8 cellular contexts compared by ENCODE assay signal in genomic region chr22:50271519-50271970, GRCh38. TPM values are rescaled to one million over a fixed set of nuclear protein-coding genes. Genes with fewer than 3 reads are reported as not detected.
A peak's percentile ranks its signal among the peaks of the same experiment; 100 is the strongest.
DNase-seq lines count a peak whose midpoint lies in the region; ATAC-seq and TF ChIP-seq lines count a peak whose summit lies in the region.

No MANE protein-coding gene starts in this region.

- peak overlapping the region in 1 of 5 experiments; percentile 87 for H3K27ac Mint-ChIP-seq in brain

- H3K4me3 Mint-ChIP-seq in brain, result peak overlapping the region; percentile 69 to 89 (median 81)

- H3K36me3 Mint-ChIP-seq in brain, result peaks cover 16% of the 10 kb centered on the region

- peaks cover 0 to 3% (median 0%) of the 10 kb centered on the region in 5 experiments for H3K9me3 Mint-ChIP-seq in brain

- peak in 1 of 2 experiments; percentile 24 for TF ChIP-seq CTCF in brain (conservative IDR thresholded peaks at IDR 0.05)

- peak; percentile 51 for ATAC-seq in SK-N-SH treated with all-trans-retinoic acid at 6 μM for 48 hours

- H3K27me3 Mint-ChIP-seq in brain, result no peaks in the 10 kb centered on the region

- DNase-seq in DMS153 (lab: John Stamatoyannopoulos, UW) (peak; percentile 51), HuH-7 (ENCODE audit: low spot score) (peak; percentile 85), iPS-NIHi7 (ENCODE audit: extremely low spot score) (peak; percentile 79), foreskin melanocyte (no peak), GF-D8 (lab: John Stamatoyannopoulos, UW) (no peak)
- peak; percentile 26 for DNase-seq in stimulated activated CD4-positive, alpha-beta T cell treated with anti-CD3 and anti-CD28 coated beads, Interleukin-1b, Interleukin-23, amount 100 ng/mL, for 48 hours

- H3K4me1 Mint-ChIP-seq in brain, result peaks cover 48% of the 10 kb centered on the region

TF ChIP-seq in SK-N-SH treated with all-trans-retinoic acid at 6 μM for 48 hours, 23 proteins besides CTCF, POLR2A, EP300 and RAD21:
- TF ChIP-seq ZC3H10 (CRISPR knock-in tag; IDR thresholded peaks at IDR 0.05) (no peak), SNAI2 (CRISPR knock-in tag; IDR thresholded peaks at IDR 0.05) (no peak), ZNF8 (CRISPR knock-in tag; IDR thresholded peaks at IDR 0.05) (no peak), CSDC2 (CRISPR knock-in tag; IDR thresholded peaks at IDR 0.05) (no peak), ESRRG (CRISPR knock-in tag; IDR thresholded peaks at IDR 0.05) (no peak), ZFP3 (CRISPR knock-in tag; IDR thresholded peaks at IDR 0.05) (no peak), GLIS3 (CRISPR knock-in tag; IDR thresholded peaks at IDR 0.05) (no peak), ZNF565 (CRISPR knock-in tag; conservative IDR thresholded peaks at IDR 0.05; ENCODE audit: low read depth) (no peak), ZFP30 (CRISPR knock-in tag; IDR thresholded peaks at IDR 0.05) (no peak), BACH2 (CRISPR knock-in tag; IDR thresholded peaks at IDR 0.05; ENCODE audit: borderline replicate concordance) (no peak), CSRNP3 (CRISPR knock-in tag; IDR thresholded peaks at IDR 0.05) (no peak), OSR1 (CRISPR knock-in tag; IDR thresholded peaks at IDR 0.05) (no peak), PATZ1 (CRISPR knock-in tag; IDR thresholded peaks at IDR 0.05; ENCODE audit: borderline replicate concordance) (no peak), CREB5 (CRISPR knock-in tag; IDR thresholded peaks at IDR 0.05; ENCODE audit: low read depth) (no peak), ARNTL (CRISPR knock-in tag; IDR thresholded peaks at IDR 0.05; ENCODE audit: borderline replicate concordance, low read depth) (no peak), ZNF70 (CRISPR knock-in tag; IDR thresholded peaks at IDR 0.05) (no peak), POU6F1 (CRISPR knock-in tag; IDR thresholded peaks at IDR 0.05; ENCODE audit: borderline replicate concordance, low read depth) (no peak), TSHZ2 (CRISPR knock-in tag; IDR thresholded peaks at IDR 0.05) (no peak), TOX (CRISPR knock-in tag; IDR thresholded peaks at IDR 0.05; ENCODE audit: borderline replicate concordance) (no peak)

RNA-seq across cellular contexts. Expression of gene MAPK11, which starts 1.4 kb away (rescaled TPM):
- polyA plus RNA-seq in brain (ENCODE audit: insufficient read depth, low read depth, low replicate concordance), result 19.1 TPM

RNA-seq across cellular contexts. Expression of gene MAPK12, which starts 10.1 kb away (rescaled TPM):
- 26.7 TPM for polyA plus RNA-seq in brain (ENCODE audit: insufficient read depth, low read depth, low replicate concordance)

RNA-seq across cellular contexts. Expression of gene HDAC10, which starts 20.5 kb away (rescaled TPM):
- polyA plus RNA-seq in brain (ENCODE audit: insufficient read depth, low read depth, low replicate concordance), result 14.3 TPM

RNA-seq across cellular contexts. Expression of gene TUBGCP6, which starts 26.7 kb away (rescaled TPM):
- 14.4 TPM for polyA plus RNA-seq in brain (ENCODE audit: insufficient read depth, low read depth, low replicate concordance)

RNA-seq across cellular contexts. Expression of gene PLXNB2, which starts 35.9 kb away (rescaled TPM):
- 80.1 TPM for polyA plus RNA-seq in brain (ENCODE audit: insufficient read depth, low read depth, low replicate concordance)

Comparison
In these comparisons a context has a peak if more than half of its experiments do, and no peak if none do; other contexts are left out.
1. DNase-seq: peak in DMS153 (single experiment), HuH-7 (single experiment), iPS-NIHi7 (single experiment) and stimulated activated CD4-positive, alpha-beta T cell treated with anti-CD3 and anti-CD28 coated beads, Interleukin-1b, Interleukin-23, amount 100 ng/mL, for 48 hours (single experiment); none in foreskin melanocyte (single experiment) and GF-D8 (single experiment).